In genomic region chr10:96831867-96832720, GRCh38 we compare ENCODE assay signal across 8 cellular contexts. TPM values are rescaled to one million over a fixed set of nuclear protein-coding genes. Genes with fewer than 3 reads are reported as not detected.
DNase-seq lines count a peak whose midpoint lies in the region; ATAC-seq, FAIRE-seq and TF ChIP-seq lines count a peak whose summit lies in the region.

LCOR (plus strand) TSS chr10:96832298; CDS start chr10:96949058, 116,760 bp downstream.

- dilution Hi-C loops in endothelial cell of umbilical vein (cut with MboI; ENCODE audit: extremely low pct_ligation_motif_present, low sequenced_read_pairs): no loop called here

- DNase-seq in COLO668 (lab: John Stamatoyannopoulos, UW; ENCODE audit: unreplicated experiment): peak; percentile 91
- DNase-seq in HT-29 (ENCODE audit: low spot score): peak; percentile 86
- peak; percentile 94 for DNase-seq in OCI-LY7 (ENCODE audit: low spot score)
- peak; percentile 89 for DNase-seq in activated CD8-positive, alpha-beta memory T cell treated with anti-CD3 and anti-CD28 coated beads, Interleukin-2, amount 50 U/mL, for 48 hours
- peak; percentile 85 for DNase-seq in endothelial cell of umbilical vein (ENCODE audit: low read depth, low spot score)
- peak; percentile 63 for DNase-seq in middle frontal gyrus (ENCODE audit: extremely low spot score, low spot score)
- peak; percentile 57 to 69 for DNase-seq in stimulated activated CD8-positive, alpha-beta memory T cell treated with anti-CD3 and anti-CD28 coated beads, Interleukin-2, amount 100 ng/mL, for 1 hour (ENCODE audit: low read depth in 2 of 2)

- ATAC-seq in GM19467 (IDR thresholded peaks at IDR 0.05; ENCODE audit: unreplicated experiment): peak; percentile 39

- peaks cover 13% of the 10 kb centered on the region for H4K20me1 ChIP-seq in OCI-LY7 (ENCODE audit: insufficient read depth, low read length)
- peaks cover 15% of the 10 kb centered on the region for H4K20me1 ChIP-seq in endothelial cell of umbilical vein (replicated peaks; ENCODE audit: control insufficient read depth, extremely low read depth, insufficient read depth, low read length)

- no peaks in the 10 kb centered on the region for H3K9me2 ChIP-seq in OCI-LY7 (ENCODE audit: insufficient read depth, low read length)

- peak within 1 kb of the TSS; percentile 92; the same call in 1 of the 2 replicates for H2AFZ ChIP-seq in OCI-LY7 (ENCODE audit: low read length)
- H2AFZ ChIP-seq in endothelial cell of umbilical vein (ENCODE audit: low read depth, low read length): peak within 1 kb of the TSS; percentile 93

- BruUV-seq in OCI-LY7 (replicated peaks; lab: Mats Ljungman, UMichigan): no TSS peak
- BruUV-seq in endothelial cell of umbilical vein (replicated peaks; lab: Mats Ljungman, UMichigan): no TSS peak

- peaks cover 30% of the 10 kb centered on the region for H3K36me3 ChIP-seq in OCI-LY7 (ENCODE audit: insufficient read depth, low read length)
- H3K36me3 ChIP-seq in endothelial cell of umbilical vein (ENCODE audit: control insufficient read depth in 2 of 2, extremely low read depth in 1 of 2, insufficient read depth in 2 of 2, low read length in 2 of 2): no peaks in the 10 kb centered on the region

- CTCF ChIA-PET in OCI-LY7 (lab: Charles Lee; ENCODE audit: unreplicated experiment) (interaction anchor here (0.6 kb wide), 1 partner anchor 68 kb away, joined by 3 read pairs; no protein-coding TSS in a partner anchor), endothelial cell of umbilical vein (lab: Charles Lee) (interaction anchor here (0.6 to 2.5 kb wide), 4 partner anchors 192 to 760 kb away, joined by 3 to 10 read pairs (median 4); no protein-coding TSS in a partner anchor)

- H3K4me2 ChIP-seq in OCI-LY7 (ENCODE audit: low read length) (peak within 1 kb of the TSS; percentile 96), endothelial cell of umbilical vein (ENCODE audit: insufficient read depth, low read length) (peak within 1 kb of the TSS; percentile 83)

- peak within 1 kb of the TSS; percentile 89 for H3K27ac ChIP-seq in OCI-LY7 (ENCODE audit: low read depth, low read length, poor library complexity, severe bottlenecking)
- H3K27ac ChIP-seq in endothelial cell of umbilical vein (ENCODE audit: insufficient read depth, low read depth, low read length): peak within 1 kb of the TSS; percentile 60

- H3K9me3 ChIP-seq in OCI-LY7 (ENCODE audit: low read length): no peaks in the 10 kb centered on the region
- H3K9me3 ChIP-seq in endothelial cell of umbilical vein (replicated peaks; ENCODE audit: control insufficient read depth, insufficient read depth, low read length): no peaks in the 10 kb centered on the region

- POLR2A ChIA-PET in OCI-LY7 (lab: Charles Lee) (interaction anchor here (1.6 to 1.7 kb wide), 4 partner anchors 43 to 76 kb away, joined by 5 to 13 read pairs (median 5); no protein-coding TSS in a partner anchor), endothelial cell of umbilical vein (lab: Charles Lee) (no interaction called here)

- intact Hi-C loops in OCI-LY7 (cut with micrococcal nuclease; ENCODE audit: unreplicated experiment) (loop anchor here (2.0 to 5.0 kb wide), 6 partner anchors 45 to 560 kb away; partner anchors contain the start of genes BLNK and TM9SF3), endothelial cell of umbilical vein (cut with micrococcal nuclease) (loop anchor here (1.0 to 10.0 kb wide), 5 partner anchors 80 to 383 kb away; partner anchors contain the start of genes TLL2 and TM9SF3)

- peak; percentile 56 for FAIRE-seq in endothelial cell of umbilical vein (lab: Jason Lieb, UNC)

- H3K27me3 ChIP-seq in endothelial cell of umbilical vein (ENCODE audit: control insufficient read depth in 2 of 2, insufficient read depth in 2 of 2, low read length in 2 of 2): no peaks in the 10 kb centered on the region

- H3K4me1 ChIP-seq in OCI-LY7 (ENCODE audit: insufficient read depth, low read length, poor library complexity, severe bottlenecking) (peaks cover 54% of the 10 kb centered on the region), endothelial cell of umbilical vein (ENCODE audit: control insufficient read depth, extremely low read depth, insufficient read depth, low read length) (peaks cover 24% of the 10 kb centered on the region)

- TF ChIP-seq POLR2A in endothelial cell of umbilical vein (IDR thresholded peaks at IDR 0.05; ENCODE audit: low read depth, low read length): peak; percentile 87

- TF ChIP-seq CTCF in OCI-LY7 (conservative IDR thresholded peaks at IDR 0.05; ENCODE audit: low read length): no peak
- TF ChIP-seq CTCF in endothelial cell of umbilical vein (IDR thresholded peaks at IDR 0.05; ENCODE audit: extremely low read depth in 1 of 2, insufficient read depth in 1 of 2, low read depth in 1 of 2, low read length in 2 of 2): no peak

- peak within 1 kb of the TSS; percentile 63 for H3K9ac ChIP-seq in endothelial cell of umbilical vein (replicated peaks; ENCODE audit: extremely low read depth, insufficient read depth, low read length)

- peak within 1 kb of the TSS; percentile 95 for H3K4me3 ChIP-seq in OCI-LY7 (ENCODE audit: low read depth, low read length, poor library complexity, severe bottlenecking)
- H3K4me3 ChIP-seq in endothelial cell of umbilical vein (replicated peaks in 1 of 3; ENCODE audit: insufficient read depth in 1 of 3, low read depth in 1 of 3, low read length in 3 of 3): peak within 1 kb of the TSS; percentile 81 to 99 (median 82)

- H3K79me2 ChIP-seq in OCI-LY7 (ENCODE audit: insufficient read depth, low read depth, low read length) (peaks cover 50% of the 10 kb centered on the region), endothelial cell of umbilical vein (ENCODE audit: control insufficient read depth, insufficient read depth, low read length) (peaks cover 43% of the 10 kb centered on the region)

- H3K9me1 ChIP-seq in endothelial cell of umbilical vein (replicated peaks; ENCODE audit: control insufficient read depth, extremely low read depth, insufficient read depth, low read length): no peaks in the 10 kb centered on the region

TF ChIP-seq in endothelial cell of umbilical vein, 7 proteins besides CTCF, POLR2A, EP300 and RAD21:
- no peak for TF ChIP-seq FOS (IDR thresholded peaks at IDR 0.05; ENCODE audit: borderline replicate concordance, insufficient read depth, low read length)
- no peak for TF ChIP-seq GATA2 (IDR thresholded peaks at IDR 0.05; ENCODE audit: insufficient read depth, insufficient read length, low read depth, low read length)
- TF ChIP-seq EZH2 (IDR thresholded peaks at IDR 0.05; ENCODE audit: borderline replicate concordance, low read depth, low read length, severe bottlenecking): no peak
- TF ChIP-seq MAX (IDR thresholded peaks at IDR 0.05; ENCODE audit: insufficient read depth, insufficient read length): no peak
- TF ChIP-seq POLR2AphosphoS5 (IDR thresholded peaks at IDR 0.05; ENCODE audit: insufficient read depth, low read depth, low read length): peak; percentile 79
- TF ChIP-seq MYC (IDR thresholded peaks at IDR 0.05; ENCODE audit: low read depth, low read length): no peak
- no peak for TF ChIP-seq JUN (IDR thresholded peaks at IDR 0.05; ENCODE audit: borderline replicate concordance, insufficient read depth, insufficient read length, low read depth)

RNA-seq across cellular contexts. Expression of gene LCOR, which starts in this region (rescaled TPM):
- total RNA-seq in HT-29 (2014; rRNA removed; shearing (Covaris generic)): 20.2 and 25.3 TPM in 2 replicates
- total RNA-seq in OCI-LY7 (2014; rRNA removed; shearing (Covaris generic)): 17.1 and 32.1 TPM in 2 replicates
- total RNA-seq in OCI-LY7 (2022) (54.5 and 58.4 TPM in 2 replicates), endothelial cell of umbilical vein (32.9 and 39.0 TPM in 2 replicates)
- 3.2 and 11.6 TPM in 2 replicates for polyA plus RNA-seq in endothelial cell of umbilical vein
- 4.4 and 4.7 TPM in 2 replicates for polyA plus RNA-seq in endothelial cell of umbilical vein (2011; cell fraction: cytosol; rRNA removed)
- polyA plus RNA-seq in endothelial cell of umbilical vein (2011; cell fraction: nucleus; rRNA removed): 12.3 and 14.2 TPM in 2 replicates
- polyA plus RNA-seq in endothelial cell of umbilical vein (2012): 9.9 and 13.5 TPM in 2 replicates
- 26.4 and 28.8 TPM in 2 replicates for polyA minus RNA-seq in endothelial cell of umbilical vein
- 18.8 TPM for polyA minus RNA-seq in endothelial cell of umbilical vein (2011; cell fraction: cytosol; rRNA and poly(A)+ RNA removed)
- polyA minus RNA-seq in endothelial cell of umbilical vein (2011; cell fraction: nucleus; rRNA and poly(A)+ RNA removed): 46.5 and 61.7 TPM in 2 replicates

Comparison
In these comparisons a context has a peak if more than half of its experiments do, and no peak if none do; other contexts are left out.
1. Peak in every context shown above with its lines: DNase-seq, ATAC-seq, H3K4me3 ChIP-seq and H3K27ac ChIP-seq.